Comparison of ENCODE assay signal across 13 cellular contexts in genomic region chr2:145685323-145686050, GRCh38.
"Had no signal": no experiment of that assay in that cellular context is flagged by ENCODE, and none has a peak within 500 bp of the region (broad histone marks: within the 10 kb centered on the region; RNA-seq: fewer than 3 reads in every experiment).

No MANE protein-coding gene starts in this region.

- H3K4me3 ChIP-seq: left lung, psoas muscle, transverse colon had no signal

- FAIRE-seq: colon had no signal

- H3K9me3 ChIP-seq: left lung, psoas muscle, transverse colon had no signal

- H3K36me3 ChIP-seq: left lung, transverse colon had no signal

- H3K4me1 ChIP-seq: psoas muscle, transverse colon had no signal

- H3K27me3 ChIP-seq: left lung, transverse colon had no signal

- H3K27ac ChIP-seq: left lung, psoas muscle, transverse colon had no signal

- DNase-seq: activated effector memory CD4-positive, alpha-beta T cell treated with Interleukin-2 at 50 U/mL for 16 hours; activated T-cell treated with anti-CD3 and anti-CD28 coated beads, Interleukin-2, amount 50 U/mL, for 1 hour; amygdala; islet precursor cell; left lung; mesendoderm; nephron progenitor cell; psoas muscle; stimulated activated CD4-positive, alpha-beta T cell treated with anti-CD3 and anti-CD28 coated beads, Interleukin-12 subunit alpha, Interleukin-12 subunit beta, amount 100 ng/mL, for 4 hours; stimulated activated naive CD4-positive, alpha-beta T cell; substantia nigra; transverse colon had no signal
